ENCODE assay signal across 12 cellular contexts in the genomic region with DNA sequence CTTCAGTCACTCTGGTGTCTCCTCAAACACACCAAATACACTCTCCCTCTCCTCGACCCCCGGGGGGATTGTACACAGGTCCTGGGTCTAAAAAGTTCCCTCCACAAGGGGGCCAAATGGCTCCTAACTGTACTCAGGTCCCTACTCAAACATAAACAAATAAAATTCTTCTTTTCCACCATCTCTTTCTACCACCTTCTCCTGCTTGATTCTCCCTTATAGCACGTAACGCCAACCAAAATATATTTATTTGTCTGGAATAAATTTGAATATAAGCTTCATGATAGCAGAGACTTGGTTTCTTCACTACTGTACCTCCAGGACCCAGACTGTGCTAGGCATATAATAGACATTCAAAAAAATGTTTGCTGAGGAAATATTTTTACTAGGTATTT. TPM values are rescaled to one million over a fixed set of nuclear protein-coding genes. Genes with fewer than 3 reads are reported as not detected.
A peak's percentile ranks its signal among the peaks of the same experiment; 100 is the strongest.
DNase-seq lines count a peak whose midpoint lies in the region; ATAC-seq and TF ChIP-seq lines count a peak whose summit lies in the region.
"Had no signal": no experiment of that assay in that cellular context is flagged by ENCODE, and none has a peak within 500 bp of the region (broad histone marks: within the 10 kb centered on the region; RNA-seq: fewer than 3 reads in every experiment).

No MANE protein-coding gene starts in this region.

- H3K27ac Mint-ChIP-seq in HFFc6 (no peak overlapping the region), type B pancreatic cell (no peak overlapping the region)

- H4K20me1 ChIP-seq in OCI-LY1 (ENCODE audit: insufficient read depth, low read length) = no peaks in the 10 kb centered on the region

- H3K4me2 ChIP-seq in OCI-LY1 (ENCODE audit: low read length) = peak overlapping the region; percentile 79

- H3K27me3 ChIP-seq in cardiac muscle cell = no peaks in the 10 kb centered on the region
- H3K27me3 ChIP-seq in OCI-LY1 (ENCODE audit: insufficient read depth, low read length) = no peaks in the 10 kb centered on the region
- no peaks in the 10 kb centered on the region for H3K27me3 ChIP-seq in left ventricle myocardium inferior (ENCODE audit: low read depth)

- H3K36me3 Mint-ChIP-seq in HFFc6 (ENCODE audit: low read depth) (no peaks in the 10 kb centered on the region), type B pancreatic cell (peaks cover 24% of the 10 kb centered on the region)

- H3K9me2 ChIP-seq in OCI-LY1 (ENCODE audit: low read depth, low read length) = no peaks in the 10 kb centered on the region

- intact Hi-C loops in Right ventricle myocardium inferior (cut with DNase I) = no loop called here
- intact Hi-C loops in left ventricle myocardium inferior (cut with micrococcal nuclease) = no loop called here

- no peaks in the 10 kb centered on the region for H3K4me1 Mint-ChIP-seq in HFFc6 (ENCODE audit: low read depth)
- H3K4me1 Mint-ChIP-seq in type B pancreatic cell (ENCODE audit: unreplicated experiment) = peaks cover 53% of the 10 kb centered on the region

- no peaks in the 10 kb centered on the region for H3K9me3 Mint-ChIP-seq in HFFc6
- H3K9me3 Mint-ChIP-seq in type B pancreatic cell = no peaks in the 10 kb centered on the region
- H3K9me3 Mint-ChIP-seq: neural crest cell had no signal

- no peak overlapping the region for H2AFZ ChIP-seq in OCI-LY1 (ENCODE audit: low read length)

- no peak for ATAC-seq in Right ventricle myocardium inferior

- H3K9me3 ChIP-seq in cardiac muscle cell (ENCODE audit: low read depth) (no peaks in the 10 kb centered on the region), OCI-LY1 (ENCODE audit: low read length) (no peaks in the 10 kb centered on the region), left ventricle myocardium inferior (replicated peaks) (no peaks in the 10 kb centered on the region)

- H3K4me3 ChIP-seq in cardiac muscle cell (no peak overlapping the region), OCI-LY1 (ENCODE audit: low read depth, low read length, poor library complexity, severe bottlenecking) (peak overlapping the region; percentile 55), left ventricle myocardium inferior (no peak overlapping the region)

- H3K79me2 ChIP-seq in OCI-LY1 (ENCODE audit: insufficient read depth, low read length) = peaks cover 95% of the 10 kb centered on the region

- no peak overlapping the region for H3K4me3 Mint-ChIP-seq in HFFc6
- H3K4me3 Mint-ChIP-seq in type B pancreatic cell = no peak overlapping the region
- H3K4me3 Mint-ChIP-seq: neural crest cell had no signal

- peak overlapping the region; percentile 27 for H3K27ac ChIP-seq in cardiac muscle cell
- peak overlapping the region; percentile 76 for H3K27ac ChIP-seq in OCI-LY1 (ENCODE audit: low read depth, low read length, poor library complexity, severe bottlenecking)
- H3K27ac ChIP-seq in left ventricle myocardium inferior (replicated peaks) = no peak overlapping the region

- peaks cover 56% of the 10 kb centered on the region for H3K4me1 ChIP-seq in cardiac muscle cell (ENCODE audit: low read depth)
- peaks cover 100% of the 10 kb centered on the region for H3K4me1 ChIP-seq in OCI-LY1 (ENCODE audit: insufficient read depth, low read length, severe bottlenecking)
- peaks cover 23% of the 10 kb centered on the region for H3K4me1 ChIP-seq in left ventricle myocardium inferior

- TF ChIP-seq CTCF in cardiac muscle cell (IDR thresholded peaks at IDR 0.05; ENCODE audit: low read depth, low read length) = no peak
- peak; percentile 10; the same call in 1 of the 2 replicates for TF ChIP-seq CTCF in HFFc6 (IDR thresholded peaks at IDR 0.05)
- TF ChIP-seq CTCF in OCI-LY1 (IDR thresholded peaks at IDR 0.05; ENCODE audit: low read length) = peak; percentile 81
- TF ChIP-seq CTCF in type B pancreatic cell (conservative IDR thresholded peaks at IDR 0.05) = peak; percentile 59
- TF ChIP-seq CTCF in left ventricle myocardium inferior (IDR thresholded peaks at IDR 0.05; ENCODE audit: borderline replicate concordance) = no peak

- H3F3A ChIP-seq in OCI-LY1 (ENCODE audit: insufficient read depth, low read length) = no peaks in the 10 kb centered on the region

- DNase-seq in cardiac muscle cell (ENCODE audit: low read depth in 1 of 2, low spot score in 1 of 2) = no peak
- no peak for DNase-seq in Right ventricle myocardium inferior (ENCODE audit: missing footprints)
- no peak for DNase-seq in HFFc6
- no peak for DNase-seq in type B pancreatic cell (ENCODE audit: extremely low spot score, unreplicated experiment)
- no peak for DNase-seq in NCI-H446 treated with DMSO at 0.1 percent for 48 hours (lab: John Stamatoyannopoulos, UW)
- no peak for DNase-seq in COR-L47 (lab: John Stamatoyannopoulos, UW)
- DNase-seq in left ventricle myocardium inferior = no peak
- DNase-seq: ACHN; effector CD8-positive, alpha-beta T cell; NCI-H510A had no signal

- peaks cover 3% of the 10 kb centered on the region for H3K27me3 Mint-ChIP-seq in HFFc6 (ENCODE audit: insufficient read depth)
- peaks cover 5% of the 10 kb centered on the region for H3K27me3 Mint-ChIP-seq in type B pancreatic cell

- H3K9ac ChIP-seq in OCI-LY1 (ENCODE audit: low read length) = peak overlapping the region; percentile 56

- H3K36me3 ChIP-seq in cardiac muscle cell = no peaks in the 10 kb centered on the region
- no peaks in the 10 kb centered on the region for H3K36me3 ChIP-seq in OCI-LY1 (ENCODE audit: insufficient read depth, low read length)
- no peaks in the 10 kb centered on the region for H3K36me3 ChIP-seq in left ventricle myocardium inferior

RNA-seq across cellular contexts. Expression of a gene that starts 21.4 kb away (rescaled TPM):
- total RNA-seq in cardiac muscle cell (75.0 and 115 TPM in 2 replicates), Right ventricle myocardium inferior (9.3 TPM), type B pancreatic cell (ENCODE audit: low replicate concordance) (37.4 and 63.0 TPM in 2 replicates), left ventricle myocardium inferior (6.8 TPM)
- 39.9 and 61.3 TPM in 2 replicates for polyA plus RNA-seq in cardiac muscle cell
- total RNA-seq in HFFc6 (2021; fragmentation: NEBNext Ultra II Directional; extraction: Animal tissue kit (Norgen Biotek cat#: 25700)) = under 1 TPM; 0.28 to 0.85 (median 0.33) TPM

Comparison
In these comparisons a context has a peak if more than half of its experiments do, and no peak if none do; other contexts are left out.
1. CTCF ChIP-seq: peak in HFFc6 (single experiment), OCI-LY1 (single experiment) and type B pancreatic cell (single experiment); none in cardiac muscle cell (single experiment) and left ventricle myocardium inferior (single experiment).